ENCODE assay signal across 14 cellular contexts in the genomic region with DNA sequence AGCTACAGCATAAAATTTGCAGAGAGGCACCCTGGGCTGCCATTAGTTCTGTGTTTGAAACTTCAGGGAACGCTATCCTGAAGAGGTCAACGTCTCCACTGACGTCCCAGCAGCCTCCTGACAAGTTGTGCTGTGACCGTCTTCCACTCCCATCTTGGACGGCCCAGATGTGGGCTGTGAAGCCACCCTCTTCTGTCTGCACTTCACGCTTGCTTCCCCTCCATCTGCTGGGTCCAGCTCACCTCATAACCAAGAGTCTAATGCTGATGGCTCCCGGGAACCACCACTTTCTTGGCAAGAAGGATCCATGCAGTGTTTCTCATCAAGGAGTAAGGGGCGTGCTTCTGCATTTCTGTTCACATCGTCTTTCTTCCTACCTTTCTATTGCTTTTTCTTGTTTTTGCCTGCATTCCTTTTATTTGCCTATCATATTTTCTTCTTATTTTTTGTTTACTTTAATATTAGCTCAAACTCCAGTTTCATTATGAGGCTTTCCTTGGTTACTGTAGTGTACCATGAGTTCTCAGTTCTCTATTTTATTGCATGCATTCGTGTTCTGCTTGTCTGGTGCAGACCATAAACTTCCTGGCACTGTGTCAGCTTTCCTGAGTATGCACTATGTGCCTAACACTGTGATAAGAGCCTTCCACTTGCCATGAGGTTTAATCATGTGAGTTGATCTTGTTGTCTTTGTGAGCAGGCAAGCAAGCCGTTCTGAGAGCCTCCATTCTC.
DNase-seq lines count a peak whose midpoint lies in the region; ATAC-seq lines count a peak whose summit lies in the region.
"Had no signal": no experiment of that assay in that cellular context is flagged by ENCODE, and none has a peak within 500 bp of the region (broad histone marks: within the 10 kb centered on the region; RNA-seq: fewer than 3 reads in every experiment).

No MANE protein-coding gene starts in this region.

- H3K27ac Mint-ChIP-seq in activated T-helper 1 cell treated with anti-CD3 and anti-CD28 coated beads, Interleukin-12 subunit alpha, Interleukin-12 subunit beta, Interleukin-2, Interleukin-4 antibody, amounts not matched to agents 30 ng/mL and 10 ng/mL and 1 ng/mL, durations not matched to agents 14 hours and 24 hours and 36 hours = no peak overlapping the region
- H3K27ac Mint-ChIP-seq: activated naive CD8-positive, alpha-beta T cell had no signal

- peaks cover 5% of the 10 kb centered on the region for H3K27me3 Mint-ChIP-seq in activated T-helper 1 cell treated with anti-CD3 and anti-CD28 coated beads, Interleukin-12 subunit alpha, Interleukin-12 subunit beta, Interleukin-2, Interleukin-4 antibody, amounts not matched to agents 30 ng/mL and 10 ng/mL and 1 ng/mL, durations not matched to agents 14 hours and 24 hours and 36 hours (ENCODE audit: insufficient read depth)
- H3K27me3 Mint-ChIP-seq: activated naive CD8-positive, alpha-beta T cell had no signal

- no peaks in the 10 kb centered on the region for H3K4me1 Mint-ChIP-seq in activated T-helper 1 cell treated with anti-CD3 and anti-CD28 coated beads, Interleukin-12 subunit alpha, Interleukin-12 subunit beta, Interleukin-2, Interleukin-4 antibody, amounts not matched to agents 30 ng/mL and 10 ng/mL and 1 ng/mL, durations not matched to agents 14 hours and 24 hours and 36 hours (ENCODE audit: low read depth)

- intact Hi-C loops in activated T-helper 1 cell treated with anti-CD3 and anti-CD28 coated beads, Interleukin-12 subunit alpha, Interleukin-12 subunit beta, Interleukin-2, Interleukin-4 antibody, amounts not matched to agents 30 ng/mL and 10 ng/mL and 1 ng/mL, durations not matched to agents 14 hours and 24 hours and 36 hours (cut with micrococcal nuclease) = no loop called here

- peak overlapping the region; percentile 14 for H3K27ac ChIP-seq in substantia nigra (ENCODE audit: low read depth, low read length, poor library complexity, severe bottlenecking)
- H3K27ac ChIP-seq: 22Rv1, epithelial cell of prostate, skin epidermis, thoracic aorta had no signal

- DNase-seq in DMS79 treated with DMSO at 0.1 percent for 48 hours (lab: John Stamatoyannopoulos, UW) = peak; percentile 9
- DNase-seq in DMS79 (lab: John Stamatoyannopoulos, UW) = no peak
- peak in 12 of 49 donors; percentile 4 to 40 (median 16) for DNase-seq in substantia nigra (lab: John Stamatoyannopoulos, UW)
- no peak for DNase-seq in cerebellar cortex (ENCODE audit: low spot score)
- DNase-seq in activated T-helper 1 cell treated with anti-CD3 and anti-CD28 coated beads, Interleukin-12 subunit alpha, Interleukin-12 subunit beta, Interleukin-2, Interleukin-4 antibody, amounts not matched to agents 30 ng/mL and 10 ng/mL and 1 ng/mL, durations not matched to agents 14 hours and 24 hours and 36 hours (ENCODE audit: low spot score) = no peak
- DNase-seq in iPS-NIHi11 (ENCODE audit: low spot score) = no peak
- DNase-seq: NCI-H187 had no signal

- no peaks in the 10 kb centered on the region for H3K36me3 Mint-ChIP-seq in activated T-helper 1 cell treated with anti-CD3 and anti-CD28 coated beads, Interleukin-12 subunit alpha, Interleukin-12 subunit beta, Interleukin-2, Interleukin-4 antibody, amounts not matched to agents 30 ng/mL and 10 ng/mL and 1 ng/mL, durations not matched to agents 14 hours and 24 hours and 36 hours (ENCODE audit: low read depth)
- H3K36me3 Mint-ChIP-seq: activated naive CD8-positive, alpha-beta T cell had no signal

- H3K9me3 Mint-ChIP-seq in activated T-helper 1 cell treated with anti-CD3 and anti-CD28 coated beads, Interleukin-12 subunit alpha, Interleukin-12 subunit beta, Interleukin-2, Interleukin-4 antibody, amounts not matched to agents 30 ng/mL and 10 ng/mL and 1 ng/mL, durations not matched to agents 14 hours and 24 hours and 36 hours = no peaks in the 10 kb centered on the region

- no peak overlapping the region for H3K4me3 Mint-ChIP-seq in activated T-helper 1 cell treated with anti-CD3 and anti-CD28 coated beads, Interleukin-12 subunit alpha, Interleukin-12 subunit beta, Interleukin-2, Interleukin-4 antibody, amounts not matched to agents 30 ng/mL and 10 ng/mL and 1 ng/mL, durations not matched to agents 14 hours and 24 hours and 36 hours
- H3K4me3 Mint-ChIP-seq: activated naive CD8-positive, alpha-beta T cell had no signal

- ATAC-seq in HG02678 (IDR thresholded peaks at IDR 0.05; ENCODE audit: unreplicated experiment) (peak; percentile 99), HG03575 (IDR thresholded peaks at IDR 0.05; ENCODE audit: extremely low read depth, insufficient number of reproducible peaks, low FRiP score, unreplicated experiment) (peak; percentile 100)
